Comparison of ENCODE assay signal across 8 cellular contexts in genomic region chr1:7771673-7772299, GRCh38. TPM values are rescaled to one million over a fixed set of nuclear protein-coding genes. Genes with fewer than 3 reads are reported as not detected.
DNase-seq lines count a peak whose midpoint lies in the region; ATAC-seq and TF ChIP-seq lines count a peak whose summit lies in the region.

No MANE protein-coding gene starts in this region.

- DNase-seq in breast epithelium (ENCODE audit: low spot score in 2 of 2) (no peak), mesothelial cell of epicardium (ENCODE audit: low spot score in 2 of 2, unreplicated experiment in 2 of 2) (no peak), ureter (ENCODE audit: low spot score) (no peak), glomerular visceral epithelial cell (ENCODE audit: extremely low spot score) (no peak)

- peak overlapping the region; percentile 73 for H3K9ac ChIP-seq in HUES48 (ENCODE audit: low read depth, low read length)

- peak overlapping the region; percentile 90 for H3K27ac Mint-ChIP-seq in mesothelial cell of epicardium

- peak overlapping the region; percentile 83 for H3K4me3 Mint-ChIP-seq in mesothelial cell of epicardium

- H3K9me3 Mint-ChIP-seq in mesothelial cell of epicardium = peaks cover 7% of the 10 kb centered on the region

- H3K27ac ChIP-seq in HUES48 (ENCODE audit: low read depth, low read length) = peak overlapping the region; percentile 88
- peak overlapping the region; percentile 95 to 96 for H3K27ac ChIP-seq in breast epithelium

- peak; percentile 5 for TF ChIP-seq POLR2A in GM18505 (IDR thresholded peaks at IDR 0.05; ENCODE audit: borderline replicate concordance, extremely low read depth, insufficient read depth, insufficient read length)
- TF ChIP-seq POLR2A in breast epithelium (IDR thresholded peaks at IDR 0.05) = no peak

- H3K36me3 ChIP-seq in HUES48 (ENCODE audit: control insufficient read depth, insufficient read depth, low read length) (peaks cover 21% of the 10 kb centered on the region), breast epithelium (peaks cover 3% of the 10 kb centered on the region)

- peaks cover 24% of the 10 kb centered on the region for H3K36me3 Mint-ChIP-seq in mesothelial cell of epicardium

- no peaks in the 10 kb centered on the region for H3K27me3 Mint-ChIP-seq in mesothelial cell of epicardium (ENCODE audit: low read depth)

- H3K4me1 Mint-ChIP-seq in mesothelial cell of epicardium = peaks cover 16% of the 10 kb centered on the region

- intact Hi-C loops in breast epithelium (cut with DNase I; ENCODE audit: low total_unique reads) = no loop called here

- TF ChIP-seq CTCF in breast epithelium (IDR thresholded peaks at IDR 0.05) (no peak), mesothelial cell of epicardium (IDR thresholded peaks at IDR 0.05; ENCODE audit: unreplicated experiment) (no peak)

- H3K4me3 ChIP-seq in HUES48 (ENCODE audit: low read depth, low read length) (peak overlapping the region; percentile 94), breast epithelium (peak overlapping the region; percentile 80 to 99 (median 99))

- peak; percentile 34 for ATAC-seq in GM18505 (IDR thresholded peaks at IDR 0.05; ENCODE audit: unreplicated experiment)
- no peak for ATAC-seq in GM19351 (IDR thresholded peaks at IDR 0.05; ENCODE audit: unreplicated experiment)
- no peak for ATAC-seq in esophagus mucosa

- no peaks in the 10 kb centered on the region for H3K27me3 ChIP-seq in HUES48 (ENCODE audit: control insufficient read depth, insufficient read depth, low read length)
- H3K27me3 ChIP-seq in breast epithelium = no peaks in the 10 kb centered on the region

- H3K9me3 ChIP-seq in HUES48 (ENCODE audit: control insufficient read depth, insufficient read depth, low read length) = no peaks in the 10 kb centered on the region
- no peaks in the 10 kb centered on the region for H3K9me3 ChIP-seq in breast epithelium

- H3K4me1 ChIP-seq in HUES48 (ENCODE audit: control insufficient read depth, insufficient read depth, low read length) (peaks cover 3% of the 10 kb centered on the region), breast epithelium (peaks cover 0 to 15% of the 10 kb centered on the region in 2 donors)

RNA-seq across cellular contexts. Expression of gene VAMP3, which starts 0.7 kb away (rescaled TPM):
- total RNA-seq in breast epithelium (100 to 1,000 TPM in 1 of 3 donors, 10 to 100 TPM in 2; 75.7 to 167 (median 81.2) TPM), mesothelial cell of epicardium (76.0 to 78.6 TPM (median 77.2 TPM) in 3 replicates), ureter (113 TPM), esophagus mucosa (76.0 TPM)

RNA-seq across cellular contexts. Expression of gene PER3, which starts 12.3 kb away (rescaled TPM):
- total RNA-seq in breast epithelium = 10 to 100 TPM; 15.4 to 22.9 (median 16.0) TPM
- 11.1 to 11.5 TPM (median 11.1 TPM) in 3 replicates for total RNA-seq in mesothelial cell of epicardium
- 33.3 TPM for total RNA-seq in ureter
- 12.5 TPM for total RNA-seq in esophagus mucosa
